26 cellular contexts compared by ENCODE assay signal in genomic region chr18:36457683-36458082, GRCh38.
"Had no signal": no experiment of that assay in that cellular context is flagged by ENCODE, and none has a peak within 500 bp of the region (broad histone marks: within the 10 kb centered on the region; RNA-seq: fewer than 3 reads in every experiment).

No MANE protein-coding gene starts in this region.

- H3K27ac Mint-ChIP-seq: activated B cell treated with CpG ODN at 0.5 μM for 24 hours; activated CD4-positive, alpha-beta T cell treated with anti-CD3 and anti-CD28 coated beads for 36 hours; activated CD8-positive, alpha-beta memory T cell treated with anti-CD3 and anti-CD28 coated beads, Interleukin-2, amount 10 ng/mL, durations not matched to agents 7 days and 5 days; activated CD8-positive, alpha-beta T cell treated with anti-CD3 and anti-CD28 coated beads, Interleukin-2, amount 10 ng/mL, durations not matched to agents 7 days and 5 days; activated naive CD4-positive, alpha-beta T cell treated with anti-CD3 and anti-CD28 coated beads, Interleukin-2, amount 50 U/mL, for 72 hours; activated T-cell treated with anti-CD3 and anti-CD28 coated beads, Interleukin-2, amount 50 U/mL, for 72 hours; progenitor cell of endocrine pancreas had no signal

- H3K27me3 Mint-ChIP-seq: progenitor cell of endocrine pancreas had no signal

- DNase-seq: activated B cell treated with CpG ODN at 0.5 μM for 24 hours; activated CD4-positive, alpha-beta T cell treated with anti-CD3 and anti-CD28 coated beads for 36 hours; activated CD8-positive, alpha-beta memory T cell treated with anti-CD3 and anti-CD28 coated beads, Interleukin-2, amount 10 ng/mL, durations not matched to agents 7 days and 5 days; activated CD8-positive, alpha-beta T cell treated with anti-CD3 and anti-CD28 coated beads, Interleukin-2, amount 10 ng/mL, durations not matched to agents 7 days and 5 days; activated naive CD4-positive, alpha-beta T cell; activated T-cell treated with anti-CD3 and anti-CD28 coated beads for 4 hours; activated T-cell treated with anti-CD3 and anti-CD28 coated beads, Interleukin-2, amount 50 U/mL, for 72 hours; anterior cingulate cortex; dorsolateral prefrontal cortex; effector memory CD4-positive, alpha-beta T cell; head of caudate nucleus; mammary epithelial cell; naive B cell; ovary; retina; spleen; stimulated activated naive CD8-positive, alpha-beta T cell treated with anti-CD3 and anti-CD28 coated beads, Interleukin-15, Interleukin-2, amounts not matched to agents 100 U/mL and 50 U/mL, for 24 hours; T-helper 2 cell; upper lobe of left lung had no signal

- H3K9me3 Mint-ChIP-seq: activated B cell treated with CpG ODN at 0.5 μM for 24 hours; activated naive CD4-positive, alpha-beta T cell treated with anti-CD3 and anti-CD28 coated beads, Interleukin-2, amount 50 U/mL, for 72 hours; activated T-cell treated with anti-CD3 and anti-CD28 coated beads, Interleukin-2, amount 50 U/mL, for 72 hours; naive B cell had no signal

- FAIRE-seq: bronchial epithelial cell had no signal

- H3K36me3 ChIP-seq: gastroesophageal sphincter, ovary, spleen, upper lobe of left lung, vagina had no signal

- H3K4me1 Mint-ChIP-seq: activated B cell treated with CpG ODN at 0.5 μM for 24 hours; activated CD4-positive, alpha-beta T cell treated with anti-CD3 and anti-CD28 coated beads for 36 hours; activated CD8-positive, alpha-beta memory T cell treated with anti-CD3 and anti-CD28 coated beads, Interleukin-2, amount 10 ng/mL, durations not matched to agents 7 days and 5 days had no signal

- ATAC-seq: activated CD4-positive, alpha-beta T cell treated with anti-CD3 and anti-CD28 coated beads for 36 hours; activated CD8-positive, alpha-beta memory T cell treated with anti-CD3 and anti-CD28 coated beads, Interleukin-2, amount 10 ng/mL, durations not matched to agents 7 days and 5 days; activated CD8-positive, alpha-beta T cell treated with anti-CD3 and anti-CD28 coated beads, Interleukin-2, amount 10 ng/mL, durations not matched to agents 7 days and 5 days; activated naive CD4-positive, alpha-beta T cell treated with anti-CD3 and anti-CD28 coated beads, Interleukin-2, amount 50 U/mL, for 72 hours; activated T-cell treated with anti-CD3 and anti-CD28 coated beads, Interleukin-2, amount 50 U/mL, for 72 hours; gastroesophageal sphincter; left lobe of liver; stimulated activated naive CD8-positive, alpha-beta T cell treated with anti-CD3 and anti-CD28 coated beads, Interleukin-15, Interleukin-2, amounts not matched to agents 100 U/mL and 50 U/mL, for 24 hours had no signal

- H3K36me3 Mint-ChIP-seq: activated CD8-positive, alpha-beta memory T cell treated with anti-CD3 and anti-CD28 coated beads, Interleukin-2, amount 10 ng/mL, durations not matched to agents 7 days and 5 days; activated naive CD4-positive, alpha-beta T cell treated with anti-CD3 and anti-CD28 coated beads, Interleukin-2, amount 50 U/mL, for 72 hours; naive B cell had no signal

- H3K27me3 ChIP-seq: dorsolateral prefrontal cortex, gastroesophageal sphincter, ovary, upper lobe of left lung, vagina had no signal

- H3K4me1 ChIP-seq: gastroesophageal sphincter, spleen, upper lobe of left lung, vagina had no signal

- H3K4me3 ChIP-seq: coronary artery, dorsolateral prefrontal cortex, gastroesophageal sphincter, ovary, spleen, upper lobe of left lung, vagina had no signal

- H3K9me3 ChIP-seq: gastroesophageal sphincter, ovary, spleen, upper lobe of left lung, vagina had no signal

- H3K4me3 Mint-ChIP-seq: activated B cell treated with CpG ODN at 0.5 μM for 24 hours; activated CD4-positive, alpha-beta T cell treated with anti-CD3 and anti-CD28 coated beads for 36 hours; activated CD8-positive, alpha-beta memory T cell treated with anti-CD3 and anti-CD28 coated beads, Interleukin-2, amount 10 ng/mL, durations not matched to agents 7 days and 5 days; activated CD8-positive, alpha-beta T cell treated with anti-CD3 and anti-CD28 coated beads, Interleukin-2, amount 10 ng/mL, durations not matched to agents 7 days and 5 days; activated T-cell treated with anti-CD3 and anti-CD28 coated beads, Interleukin-2, amount 50 U/mL, for 72 hours; naive B cell had no signal

- H3K27ac ChIP-seq: coronary artery, dorsolateral prefrontal cortex, gastroesophageal sphincter, ovary, spleen, upper lobe of left lung, vagina had no signal
